10 cellular contexts compared by ENCODE assay signal in genomic region chr3:133237380-133237779, GRCh38.
"Had no signal": no experiment of that assay in that cellular context is flagged by ENCODE, and none has a peak within 500 bp of the region (broad histone marks: within the 10 kb centered on the region; RNA-seq: fewer than 3 reads in every experiment).

No MANE protein-coding gene starts in this region.

- DNase-seq: activated CD4-positive, CD25-positive, alpha-beta regulatory T cell treated with anti-CD3 and anti-CD28 coated beads, Interleukin-2, amount 50 U/mL, for 72 hours; activated naive CD4-positive, alpha-beta T cell treated with anti-CD3 and anti-CD28 coated beads, Interleukin-2, amount 10 ng/mL, durations not matched to agents 7 days and 5 days; central memory CD4-positive, alpha-beta T cell; effector memory CD4-positive, alpha-beta T cell; foreskin melanocyte; head of caudate nucleus; mesendoderm; right lobe of liver; stimulated activated naive CD8-positive, alpha-beta T cell treated with anti-CD3 and anti-CD28 coated beads, Interleukin-15, Interleukin-2, amounts not matched to agents 100 U/mL and 50 U/mL, for 24 hours had no signal

- H3K27ac ChIP-seq: ascending aorta, right lobe of liver had no signal

- H3K4me1 ChIP-seq: ascending aorta, right lobe of liver had no signal

- H3K4me3 ChIP-seq: ascending aorta, right lobe of liver had no signal

- H3K36me3 ChIP-seq: ascending aorta, right lobe of liver had no signal

- H3K9me3 ChIP-seq: ascending aorta, right lobe of liver had no signal

- ATAC-seq: right lobe of liver; stimulated activated naive CD8-positive, alpha-beta T cell treated with anti-CD3 and anti-CD28 coated beads, Interleukin-15, Interleukin-2, amounts not matched to agents 100 U/mL and 50 U/mL, for 24 hours had no signal

- H3K27me3 ChIP-seq: ascending aorta, right lobe of liver had no signal
